In genomic region chr2:149075868-149076267, GRCh38 we compare ENCODE assay signal across 20 cellular contexts. TPM values are rescaled to one million over a fixed set of nuclear protein-coding genes. Genes with fewer than 3 reads are reported as not detected.
DNase-seq lines count a peak whose midpoint lies in the region; ATAC-seq and TF ChIP-seq lines count a peak whose summit lies in the region.
"Had no signal": no experiment of that assay in that cellular context is flagged by ENCODE, and none has a peak within 500 bp of the region (broad histone marks: within the 10 kb centered on the region; RNA-seq: fewer than 3 reads in every experiment).

No MANE protein-coding gene starts in this region.

- POLR2A ChIA-PET in IMR-90 (lab: Charles Lee; ENCODE audit: unreplicated experiment) = no interaction called here
- POLR2A ChIA-PET in CD4-positive, alpha-beta memory T cell (lab: Charles Lee; ENCODE audit: partially characterized antibody) = no interaction called here

- H2BK5ac ChIP-seq in IMR-90 (ENCODE audit: low read depth, low read length, poor library complexity, severe bottlenecking) (no peak overlapping the region), mesendoderm (ENCODE audit: low read length) (no peak overlapping the region)

- peak overlapping the region; percentile 70 for H3K4me3 Mint-ChIP-seq in type B pancreatic cell
- H3K4me3 Mint-ChIP-seq in natural killer cell = no peak overlapping the region
- no peak overlapping the region for H3K4me3 Mint-ChIP-seq in T-helper 17 cell
- H3K4me3 Mint-ChIP-seq in CD4-positive, alpha-beta memory T cell = no peak overlapping the region
- H3K4me3 Mint-ChIP-seq: stimulated activated memory B cell treated with anti-CD40 and anti-IgM and Interleukin-4, amounts not matched to agents 10 μg/mL and 1 μg/mL and 100 μg/mL, for 72 hours had no signal

- no peak overlapping the region for H2AK9ac ChIP-seq in IMR-90 (replicated peaks; ENCODE audit: low read depth, low read length, poor library complexity)

- H3K9me3 Mint-ChIP-seq in type B pancreatic cell (no peaks in the 10 kb centered on the region), natural killer cell (no peaks in the 10 kb centered on the region)
- peaks cover 0 to 2% (median 0%) of the 10 kb centered on the region in 8 donors for H3K9me3 Mint-ChIP-seq in CD4-positive, alpha-beta memory T cell
- H3K9me3 Mint-ChIP-seq: stimulated activated memory B cell treated with anti-CD40 and anti-IgM and Interleukin-4, amounts not matched to agents 10 μg/mL and 1 μg/mL and 100 μg/mL, for 72 hours had no signal

- intact Hi-C loops in IMR-90 (cut with micrococcal nuclease) (no loop called here), natural killer cell (cut with micrococcal nuclease) (no loop called here)
- intact Hi-C loops in CD4-positive, alpha-beta memory T cell (cut with micrococcal nuclease) = no loop called here

- H3K79me1 ChIP-seq in IMR-90 (ENCODE audit: low read depth in 1 of 2, low read length in 2 of 2) (no peaks in the 10 kb centered on the region), mesendoderm (ENCODE audit: low read length) (no peaks in the 10 kb centered on the region)

- CTCF ChIA-PET in IMR-90 (lab: Yijun Ruan, JAX) = no interaction called here
- CTCF ChIA-PET in CD4-positive, alpha-beta memory T cell (lab: Charles Lee; ENCODE audit: partially characterized antibody) = no interaction called here

- TF ChIP-seq CTCF in IMR-90 (conservative IDR thresholded peaks at IDR 0.05; ENCODE audit: low read depth, low read length) (no peak), choroid plexus epithelial cell (conservative IDR thresholded peaks at IDR 0.05; ENCODE audit: low read depth, low read length) (no peak), type B pancreatic cell (conservative IDR thresholded peaks at IDR 0.05) (no peak), natural killer cell (IDR thresholded peaks at IDR 0.05) (no peak)

- H4K8ac ChIP-seq in IMR-90 (ENCODE audit: low read depth in 2 of 2, low read length in 2 of 2) = no peak overlapping the region
- H4K8ac ChIP-seq in mesendoderm (ENCODE audit: low read depth, low read length) = no peak overlapping the region

- H3K4me2 ChIP-seq in IMR-90 (ENCODE audit: low read depth, low read length) = peak overlapping the region; percentile 67
- H3K4me2 ChIP-seq in mesendoderm (ENCODE audit: low read length) = no peak overlapping the region
- H3K4me2 ChIP-seq: KMS-11 had no signal

- H3K27ac ChIP-seq in IMR-90 (ENCODE audit: insufficient read depth, low read length) (no peak overlapping the region), mesendoderm (ENCODE audit: low read depth, low read length) (no peak overlapping the region)
- H3K27ac ChIP-seq in CD4-positive, alpha-beta memory T cell (ENCODE audit: low read depth, low read length) = no peak overlapping the region
- H3K27ac ChIP-seq: adrenal gland, C4-2B, colonic mucosa, heart right ventricle, HL-60, KMS-11, pancreas, tibial nerve had no signal

- H4K20me1 ChIP-seq in IMR-90 (ENCODE audit: insufficient read depth, low read length) = no peaks in the 10 kb centered on the region

- no peak for TF ChIP-seq RAD21 in IMR-90 (IDR thresholded peaks at IDR 0.05; ENCODE audit: low read length)

- H3K9ac ChIP-seq in IMR-90 (ENCODE audit: low read depth, low read length) = no peak overlapping the region
- peak overlapping the region; percentile 25 for H3K9ac ChIP-seq in mesendoderm (ENCODE audit: low read length)
- H3K9ac ChIP-seq: KMS-11 had no signal

- peak overlapping the region; percentile 83 for H3K23ac ChIP-seq in IMR-90 (ENCODE audit: low read depth, low read length)
- H3K23ac ChIP-seq in mesendoderm (ENCODE audit: low read length) = no peak overlapping the region

- H2BK15ac ChIP-seq in IMR-90 (ENCODE audit: low read depth, low read length) = no peak overlapping the region
- H2BK15ac ChIP-seq in mesendoderm (replicated peaks; ENCODE audit: low read depth) = no peak overlapping the region

- H3K27ac Mint-ChIP-seq in type B pancreatic cell (peak overlapping the region; percentile 61), natural killer cell (no peak overlapping the region), T-helper 17 cell (no peak overlapping the region)
- H3K27ac Mint-ChIP-seq in CD4-positive, alpha-beta memory T cell = no peak overlapping the region
- H3K27ac Mint-ChIP-seq: stimulated activated memory B cell treated with anti-CD40 and anti-IgM and Interleukin-4, amounts not matched to agents 10 μg/mL and 1 μg/mL and 100 μg/mL, for 72 hours had no signal

- peaks cover 64% of the 10 kb centered on the region for H3K4me1 Mint-ChIP-seq in type B pancreatic cell (ENCODE audit: unreplicated experiment)
- no peaks in the 10 kb centered on the region for H3K4me1 Mint-ChIP-seq in natural killer cell
- H3K4me1 Mint-ChIP-seq in T-helper 17 cell = peaks cover 14% of the 10 kb centered on the region
- H3K4me1 Mint-ChIP-seq in CD4-positive, alpha-beta memory T cell = peaks cover 0 to 1% (median 0%) of the 10 kb centered on the region in 4 donors

- no peaks in the 10 kb centered on the region for H3K9me3 ChIP-seq in IMR-90 (ENCODE audit: control insufficient read depth, insufficient read depth, low read length)
- no peaks in the 10 kb centered on the region for H3K9me3 ChIP-seq in T-helper 17 cell (ENCODE audit: control insufficient read depth, low read length, poor library complexity, severe bottlenecking)
- H3K9me3 ChIP-seq in CD4-positive, alpha-beta memory T cell (ENCODE audit: control insufficient read depth in 1 of 2, low read length in 2 of 2) = no peaks in the 10 kb centered on the region
- H3K9me3 ChIP-seq: adrenal gland, colonic mucosa, heart right ventricle, pancreas, tibial nerve had no signal

- peak; percentile 53 for ATAC-seq in IMR-90 (ENCODE audit: low read depth)
- ATAC-seq in natural killer cell = no peak
- no peak for ATAC-seq in T-helper 17 cell
- ATAC-seq: heart right ventricle; stimulated activated memory B cell treated with anti-CD40 and anti-IgM and Interleukin-4, amounts not matched to agents 10 μg/mL and 1 μg/mL and 100 μg/mL, for 72 hours had no signal

- no peak overlapping the region for H3K14ac ChIP-seq in IMR-90 (replicated peaks; ENCODE audit: low read depth, low read length)

- H3K4me3 ChIP-seq in IMR-90 (ENCODE audit: insufficient read depth, low read depth, low read length) = peak overlapping the region; percentile 4; the same call in 1 of the 2 replicates
- peak overlapping the region; percentile 29 for H3K4me3 ChIP-seq in choroid plexus epithelial cell (ENCODE audit: low read depth, low read length)
- H3K4me3 ChIP-seq in mesendoderm (ENCODE audit: low read length) = no peak overlapping the region
- H3K4me3 ChIP-seq in CD4-positive, alpha-beta memory T cell (ENCODE audit: low read length in 2 of 2) = no peak overlapping the region
- H3K4me3 ChIP-seq: adrenal gland, colonic mucosa, heart right ventricle, pancreas had no signal

- no peak overlapping the region for H3K4ac ChIP-seq in IMR-90 (ENCODE audit: low read depth, low read length)
- H3K4ac ChIP-seq in mesendoderm (ENCODE audit: low read depth, low read length) = no peak overlapping the region

- H3K79me2 ChIP-seq in mesendoderm (ENCODE audit: control insufficient read depth, insufficient read depth, low read length) = no peaks in the 10 kb centered on the region

- H4K5ac ChIP-seq in IMR-90 (ENCODE audit: low read depth, low read length) (no peak overlapping the region), mesendoderm (ENCODE audit: low read length) (no peak overlapping the region)

- H3K56ac ChIP-seq in IMR-90 (ENCODE audit: extremely low read depth, insufficient read depth, low read length) (no peak overlapping the region), mesendoderm (ENCODE audit: low read length) (peak overlapping the region; percentile 63)

- H3K27me3 Mint-ChIP-seq in type B pancreatic cell = no peaks in the 10 kb centered on the region
- peaks cover 13 to 15% of the 10 kb centered on the region in 2 donors for H3K27me3 Mint-ChIP-seq in natural killer cell (ENCODE audit: low read depth in 2 of 2)
- H3K27me3 Mint-ChIP-seq in T-helper 17 cell = peaks cover 28% of the 10 kb centered on the region
- H3K27me3 Mint-ChIP-seq in CD4-positive, alpha-beta memory T cell = peaks cover 3 to 5% of the 10 kb centered on the region in 2 donors

- no peak overlapping the region for H4K91ac ChIP-seq in IMR-90 (ENCODE audit: insufficient read depth, low read depth, low read length)

- H3K18ac ChIP-seq in IMR-90 (ENCODE audit: low read depth, low read length) (no peak overlapping the region), mesendoderm (ENCODE audit: low read length) (no peak overlapping the region)

- H3K4me1 ChIP-seq in IMR-90 (ENCODE audit: control insufficient read depth, insufficient read depth, low read length) (peaks cover 3% of the 10 kb centered on the region), mesendoderm (ENCODE audit: control insufficient read depth, low read depth, low read length) (peaks cover 16% of the 10 kb centered on the region)
- H3K4me1 ChIP-seq in CD4-positive, alpha-beta memory T cell (ENCODE audit: insufficient read depth, low read length) = no peaks in the 10 kb centered on the region
- H3K4me1 ChIP-seq: adrenal gland, colonic mucosa, heart right ventricle had no signal

- H2BK20ac ChIP-seq in IMR-90 (ENCODE audit: low read depth, low read length) = no peak overlapping the region

- dilution Hi-C loops in IMR-90 (cut with HindIII; ENCODE audit: low sequenced_read_pairs, unreplicated experiment) = no loop called here

- H3K36me3 Mint-ChIP-seq in type B pancreatic cell = peaks cover 4% of the 10 kb centered on the region
- no peaks in the 10 kb centered on the region for H3K36me3 Mint-ChIP-seq in natural killer cell
- H3K36me3 Mint-ChIP-seq in T-helper 17 cell (ENCODE audit: low read depth) = peaks cover 3% of the 10 kb centered on the region
- no peaks in the 10 kb centered on the region for H3K36me3 Mint-ChIP-seq in CD4-positive, alpha-beta memory T cell
- H3K36me3 Mint-ChIP-seq: stimulated activated memory B cell treated with anti-CD40 and anti-IgM and Interleukin-4, amounts not matched to agents 10 μg/mL and 1 μg/mL and 100 μg/mL, for 72 hours had no signal

- DNase-seq in IMR-90 (no peak), choroid plexus epithelial cell (ENCODE audit: low read depth) (peak; percentile 12), mesendoderm (no peak), type B pancreatic cell (ENCODE audit: extremely low spot score, unreplicated experiment) (no peak), natural killer cell (no peak), T-helper 17 cell (no peak)
- no peak for DNase-seq in CD4-positive, alpha-beta memory T cell
- DNase-seq: adrenal gland, colonic mucosa, heart right ventricle, islet precursor cell, NCI-H1105 treated with DMSO at 0.1 percent for 48 hours, NCI-H2171 treated with DMSO at 0.1 percent for 48 hours, pancreas, SW 1271 had no signal

- 47% methylated on average over 3 of the region's 10 CpGs; no CpG with 5 or more reads in 1 of the 2 experiments for WGBS in IMR-90 (ENCODE audit: extremely low coverage in 2 of 2, insufficient read length in 1 of 2), 2 experiments
- no CpG with 5 or more reads among the region's 10 CpGs for WGBS in mesendoderm (ENCODE audit: extremely low coverage, insufficient coverage, low lambda C conversion rate)

- no TSS peak for BruUV-seq in IMR-90 (replicated peaks; lab: Mats Ljungman, UMichigan)

- H2BK120ac ChIP-seq in IMR-90 (ENCODE audit: low read depth, low read length) = peak overlapping the region; percentile 36; the same call in 1 of the 2 replicates
- H2BK120ac ChIP-seq in mesendoderm (ENCODE audit: low read depth, low read length) = no peak overlapping the region

- no peaks in the 10 kb centered on the region for H3K9me1 ChIP-seq in IMR-90 (ENCODE audit: insufficient read depth, low read length)

- in situ Hi-C loops in IMR-90 (cut with MboI; ENCODE audit: low sequenced_read_pairs) = no loop called here

- H2AFZ ChIP-seq in IMR-90 (replicated peaks; ENCODE audit: low read length, poor library complexity) = peak overlapping the region; percentile 68

- TF ChIP-seq POLR2A in IMR-90 (IDR thresholded peaks at IDR 0.05; ENCODE audit: low read depth, low read length) = no peak

- H3K27me3 ChIP-seq in IMR-90 (ENCODE audit: control insufficient read depth, insufficient read depth, low read length) = no peaks in the 10 kb centered on the region
- H3K27me3 ChIP-seq in mesendoderm (ENCODE audit: insufficient read depth, low read length, poor library complexity) = no peaks in the 10 kb centered on the region
- no peaks in the 10 kb centered on the region for H3K27me3 ChIP-seq in CD4-positive, alpha-beta memory T cell (ENCODE audit: insufficient read depth, low read length)
- H3K27me3 ChIP-seq: adrenal gland, colonic mucosa, pancreas, tibial nerve had no signal

- H2AK5ac ChIP-seq in IMR-90 (ENCODE audit: low read depth, low read length) = no peak overlapping the region
- H2AK5ac ChIP-seq in mesendoderm (ENCODE audit: low read length) = no peak overlapping the region

- H3K36me3 ChIP-seq in IMR-90 (ENCODE audit: control insufficient read depth, insufficient read depth, low read length) (no peaks in the 10 kb centered on the region), mesendoderm (ENCODE audit: control insufficient read depth, insufficient read depth, low read length) (no peaks in the 10 kb centered on the region)
- no peaks in the 10 kb centered on the region for H3K36me3 ChIP-seq in CD4-positive, alpha-beta memory T cell (ENCODE audit: insufficient read depth, low read length)
- H3K36me3 ChIP-seq: adrenal gland, colonic mucosa, heart right ventricle, pancreas, tibial nerve had no signal

RNA-seq across cellular contexts. Expression of gene LYPD6B, which starts 37.4 kb away (rescaled TPM):
- total RNA-seq in IMR-90 (2012; rRNA removed) (under 0.01 TPM in 1 of 2 replicates, not detected in the other), type B pancreatic cell (ENCODE audit: low replicate concordance) (23.7 and 40.1 TPM in 2 replicates), natural killer cell (not detected), T-helper 17 cell (1 to 10 TPM in 1 of 2 donors, not detected in 1; 1.4 TPM)
- polyA plus RNA-seq in IMR-90 (2012; rRNA removed) = 0.05 and 0.16 TPM in 2 replicates
- polyA plus RNA-seq in IMR-90 (2012; cell fraction: cytosol; rRNA removed) = 0.19 TPM in 1 of 2 replicates, not detected in the other
- 0.08 and 0.21 TPM in 2 replicates for polyA plus RNA-seq in IMR-90 (2012; cell fraction: nucleus; rRNA removed; ENCODE audit: low replicate concordance)
- 1.8 TPM for polyA plus RNA-seq in mesendoderm (2013, experiment 1 of 2)
- polyA plus RNA-seq in mesendoderm (2013, experiment 2 of 2) = 2.2 TPM
- not detected for total RNA-seq in CD4-positive, alpha-beta memory T cell
- not detected for polyA plus RNA-seq in CD4-positive, alpha-beta memory T cell
- total RNA-seq: tibial nerve had no signal
- polyA plus RNA-seq: heart right ventricle had no signal

Comparison
In these comparisons a context has a peak if more than half of its experiments do, and no peak if none do; other contexts are left out.
1. H3K4me3 ChIP-seq: peak in IMR-90 (single experiment) and choroid plexus epithelial cell (single experiment); none in mesendoderm (single experiment) and CD4-positive, alpha-beta memory T cell (0 of 2).
2. RNA of gene LYPD6B, which starts 37.4 kb away (total RNA-seq): 23.7 to 40.1 TPM in type B pancreatic cell; 1.4 TPM in T-helper 17 cell, under 0.01 TPM in IMR-90, not detected in natural killer cell and not detected in CD4-positive, alpha-beta memory T cell; every median in the first group is over 10 times any median in the second.